28 cellular contexts compared by ENCODE assay signal in the genomic region with DNA sequence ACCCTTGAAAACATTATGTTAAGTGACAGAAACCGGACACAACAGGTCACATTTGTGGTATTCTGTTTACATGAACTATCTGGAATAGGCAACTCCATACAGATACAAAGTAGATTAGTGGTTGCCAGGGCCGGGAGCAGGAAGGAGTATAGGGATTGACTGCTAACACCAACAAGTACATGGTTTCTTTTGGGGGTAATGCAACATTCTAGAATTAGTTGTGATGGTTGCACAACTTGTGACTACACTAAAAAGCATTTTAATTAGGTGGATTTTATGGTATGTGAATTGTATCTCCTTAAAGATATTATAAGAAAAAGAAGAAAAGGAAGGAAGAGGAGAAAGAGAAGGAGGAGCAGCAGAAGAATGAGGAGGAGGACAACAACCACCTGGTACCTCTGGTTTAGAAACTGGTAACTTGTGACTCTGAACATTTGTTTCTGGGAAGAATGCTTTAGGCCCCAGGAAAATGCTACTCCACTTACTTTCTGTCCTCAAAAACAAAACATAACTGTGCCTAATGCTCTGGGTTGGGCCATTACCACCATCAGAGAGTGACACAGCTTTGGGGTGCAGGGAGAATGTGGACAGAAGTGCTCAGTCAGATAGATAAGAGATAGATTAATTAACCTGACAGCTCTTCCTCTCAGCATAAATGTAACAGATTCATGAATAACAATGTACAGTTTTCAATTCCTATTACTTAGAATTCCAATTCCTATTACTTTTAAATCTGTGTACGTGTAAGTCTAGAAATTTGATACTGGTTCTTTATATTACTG. TPM values are rescaled to one million over a fixed set of nuclear protein-coding genes. Genes with fewer than 3 reads are reported as not detected.
DNase-seq lines count a peak whose midpoint lies in the region; ATAC-seq and TF ChIP-seq lines count a peak whose summit lies in the region.
"Had no signal": no experiment of that assay in that cellular context is flagged by ENCODE, and none has a peak within 500 bp of the region (broad histone marks: within the 10 kb centered on the region; RNA-seq: fewer than 3 reads in every experiment).

No MANE protein-coding gene starts in this region.

- TF ChIP-seq EP300 in sigmoid colon (IDR thresholded peaks at IDR 0.05): no peak

- no peak overlapping the region for H3K4me3 Mint-ChIP-seq in MCF 10A (ENCODE audit: unreplicated experiment)
- H3K4me3 Mint-ChIP-seq: activated naive CD8-positive, alpha-beta T cell; CD4-positive, alpha-beta T cell; nephron had no signal

- H3K27me3 ChIP-seq in mammary epithelial cell (ENCODE audit: insufficient read depth, low read length) (no peaks in the 10 kb centered on the region), sigmoid colon (no peaks in the 10 kb centered on the region)
- H3K27me3 ChIP-seq: upper lobe of left lung had no signal

- no peaks in the 10 kb centered on the region for H3K36me3 Mint-ChIP-seq in MCF 10A (ENCODE audit: insufficient read depth, unreplicated experiment)

- TF ChIP-seq POLR2A in sigmoid colon (IDR thresholded peaks at IDR 0.05): no peak

- BruUV-seq in MCF 10A (replicated peaks; lab: Mats Ljungman, UMichigan) (no TSS peak), mammary epithelial cell (replicated peaks; lab: Mats Ljungman, UMichigan) (no TSS peak)

- 84% methylated on average over 3 of the region's 3 CpGs for WGBS in mammary epithelial cell (ENCODE audit: low coverage, missing lambda C conversion rate)
- 89 to 92% methylated on average over 3 of the region's 3 CpGs for WGBS in sigmoid colon, 2 donors

- no peak overlapping the region for H2AFZ ChIP-seq in mammary epithelial cell (ENCODE audit: low read depth, low read length)

- DNase-seq in MCF 10A (ENCODE audit: unreplicated experiment) (no peak), mammary epithelial cell (no peak), amniotic epithelial cell (ENCODE audit: low read depth) (peak; percentile 55), fibroblast of the conjunctiva (ENCODE audit: low read depth) (peak; percentile 37), sigmoid colon (no peak)
- DNase-seq: activated effector memory CD4-positive, alpha-beta T cell treated with anti-CD3 and anti-CD28 coated beads, Interleukin-2, amount 50 U/mL, for 16 hours; aorta; CD4-positive, alpha-beta T cell; DND-41; effector memory CD4-positive, alpha-beta T cell; hippocampal formation; left cardiac atrium; MM.1S; NCI-H1417 treated with DMSO at 0.1 percent for 48 hours; NCI-H526 treated with DMSO at 0.1 percent for 48 hours; NK-92 treated with Interleukin-12 subunit alpha and Interleukin-12 subunit beta, amount 100 ng/mL, for 24 hours; stimulated activated CD4-positive, alpha-beta T cell treated with anti-CD3 and anti-CD28 coated beads, Interleukin-15, amount 100 ng/mL, for 24 hours; stimulated activated CD4-positive, alpha-beta T cell treated with anti-CD3 and anti-CD28 coated beads, Interleukin-4, amount 100 ng/mL, for 4 hours; upper lobe of left lung had no signal

- no peaks in the 10 kb centered on the region for H3K9me3 Mint-ChIP-seq in MCF 10A (ENCODE audit: unreplicated experiment)

- H3K36me3 ChIP-seq in mammary epithelial cell (ENCODE audit: insufficient read depth, low read length) (no peaks in the 10 kb centered on the region), sigmoid colon (no peaks in the 10 kb centered on the region)
- H3K36me3 ChIP-seq: upper lobe of left lung had no signal

- TF ChIP-seq CTCF in MCF 10A (IDR thresholded peaks at IDR 0.05; ENCODE audit: unreplicated experiment) (no peak), mammary epithelial cell (conservative IDR thresholded peaks at IDR 0.05 in 1 of 2, IDR thresholded peaks at IDR 0.05 in 1 of 2; ENCODE audit: extremely low read depth in 1 of 2, insufficient read depth in 1 of 2, low read depth in 1 of 2, low read length in 2 of 2) (no peak), sigmoid colon (IDR thresholded peaks at IDR 0.05) (no peak)

- H3K4me3 ChIP-seq in mammary epithelial cell (replicated peaks in 1 of 3; ENCODE audit: insufficient read depth in 1 of 3, low read depth in 2 of 3, low read length in 3 of 3) (no peak overlapping the region), sigmoid colon (no peak overlapping the region)
- H3K4me3 ChIP-seq: coronary artery, SK-N-MC, upper lobe of left lung had no signal

- H4K20me1 ChIP-seq in mammary epithelial cell (ENCODE audit: insufficient read depth, low read length): no peaks in the 10 kb centered on the region

- intact Hi-C loops in MCF 10A (cut with micrococcal nuclease): no loop called here
- intact Hi-C loops in mammary epithelial cell (cut with micrococcal nuclease): no loop called here
- intact Hi-C loops in sigmoid colon (cut with DNase I): no loop called here

- CTCF ChIA-PET in MCF 10A (lab: Yijun Ruan, JAX): interaction anchor here (1.2 to 2.3 kb wide), 3 partner anchors 10 to 310 kb away, joined by 4 to 6 read pairs (median 5); no protein-coding TSS in a partner anchor
- CTCF ChIA-PET in mammary epithelial cell (lab: Charles Lee; ENCODE audit: low non-redundant PET): no interaction called here

- ATAC-seq in GM21390 (IDR thresholded peaks at IDR 0.05; ENCODE audit: unreplicated experiment) (no peak), GM18870 (IDR thresholded peaks at IDR 0.05; ENCODE audit: unreplicated experiment) (no peak), GM19452 (IDR thresholded peaks at IDR 0.05; ENCODE audit: unreplicated experiment) (no peak)
- ATAC-seq: left cardiac atrium, PC-3 had no signal

- H3K27me3 Mint-ChIP-seq in MCF 10A (ENCODE audit: insufficient read depth, unreplicated experiment): no peaks in the 10 kb centered on the region
- H3K27me3 Mint-ChIP-seq: activated naive CD8-positive, alpha-beta T cell; CD4-positive, alpha-beta T cell had no signal

- H3K4me1 Mint-ChIP-seq in MCF 10A (ENCODE audit: insufficient read depth, unreplicated experiment): peaks cover 8% of the 10 kb centered on the region

- H3K27ac ChIP-seq in mammary epithelial cell (ENCODE audit: insufficient read depth, low read depth, low read length) (no peak overlapping the region), sigmoid colon (no peak overlapping the region)
- H3K27ac ChIP-seq: coronary artery, epithelial cell of prostate, SK-N-MC, upper lobe of left lung had no signal

- H3K79me2 ChIP-seq in mammary epithelial cell (ENCODE audit: insufficient read depth, low read length): no peaks in the 10 kb centered on the region

- no peaks in the 10 kb centered on the region for H3K4me1 ChIP-seq in mammary epithelial cell (ENCODE audit: insufficient read depth, low read length)
- H3K4me1 ChIP-seq in sigmoid colon: peaks cover 0 to 31% (median 18%) of the 10 kb centered on the region in 4 donors

- dilution Hi-C loops in mammary epithelial cell (cut with HindIII; ENCODE audit: low sequenced_read_pairs): no loop called here

- no peak overlapping the region for H3K4me2 ChIP-seq in mammary epithelial cell (ENCODE audit: insufficient read depth, low read depth, low read length)

- H3K9ac ChIP-seq in mammary epithelial cell (ENCODE audit: insufficient read depth, low read length): no peak overlapping the region

- H3K9me3 ChIP-seq in mammary epithelial cell (replicated peaks; ENCODE audit: insufficient read depth, low read length): no peaks in the 10 kb centered on the region
- H3K9me3 ChIP-seq in sigmoid colon: no peaks in the 10 kb centered on the region
- H3K9me3 ChIP-seq: upper lobe of left lung had no signal

- POLR2A ChIA-PET in MCF 10A (lab: Yijun Ruan, JAX): interaction anchor here (1.3 to 5.1 kb wide), 4 partner anchors 9 to 19 kb away, joined by 3 to 47 read pairs (median 8); no protein-coding TSS in a partner anchor

- peak overlapping the region; percentile 71 for H3K27ac Mint-ChIP-seq in MCF 10A (ENCODE audit: low read depth, unreplicated experiment)
- H3K27ac Mint-ChIP-seq: activated naive CD8-positive, alpha-beta T cell; CD4-positive, alpha-beta T cell; nephron had no signal

- in situ Hi-C loops in mammary epithelial cell (cut with MboI; ENCODE audit: low sequenced_read_pairs in 2 of 2): no loop called here

RNA-seq across cellular contexts. Expression of gene SETMAR, which starts 20.3 kb away (rescaled TPM):
- total RNA-seq in MCF 10A (2022): 5.1 and 8.3 TPM in 2 replicates
- 10 to 100 TPM in 1 of 2 donors, 1 to 10 TPM in 1; 9.9 to 20.8 TPM for total RNA-seq in mammary epithelial cell
- 11.1 TPM for polyA plus RNA-seq in mammary epithelial cell
- polyA minus RNA-seq in mammary epithelial cell: 8.0 TPM
- 10 to 100 TPM; 15.3 to 36.4 (median 28.6) TPM for total RNA-seq in sigmoid colon
- polyA plus RNA-seq in sigmoid colon: 10 to 100 TPM in 2 of 3 donors, 1 to 10 TPM in 1; 8.8 to 12.6 (median 10.6) TPM

Comparison
In these comparisons a context has a peak if more than half of its experiments do, and no peak if none do; other contexts are left out.
1. DNase-seq: peak in amniotic epithelial cell (single experiment) and fibroblast of the conjunctiva (single experiment); none in MCF 10A (single experiment), mammary epithelial cell (single experiment) and sigmoid colon (single experiment).